23 cellular contexts compared by ENCODE assay signal in genomic region chr19:6375411-6376010, GRCh38. TPM values are rescaled to one million over a fixed set of nuclear protein-coding genes. Genes with fewer than 3 reads are reported as not detected.
DNase-seq lines count a peak whose midpoint lies in the region; ATAC-seq and TF ChIP-seq lines count a peak whose summit lies in the region.
"Had no signal": no experiment of that assay in that cellular context is flagged by ENCODE, and none has a peak within 500 bp of the region (broad histone marks: within the 10 kb centered on the region; RNA-seq: fewer than 3 reads in every experiment).

Gene PSPN (minus strand): TSS chr19:6375933. CDS start chr19:6375849, 84 bp downstream.

- H3K36me3 Mint-ChIP-seq in activated T-cell treated with anti-CD3 and anti-CD28 coated beads, Interleukin-2, amount 50 U/mL, for 24 hours (ENCODE audit: low read depth), result peaks cover 33% of the 10 kb centered on the region
- peaks cover 10% of the 10 kb centered on the region for H3K36me3 Mint-ChIP-seq in activated T-cell treated with anti-CD3 and anti-CD28 coated beads, Interleukin-2, amount 50 U/mL, for 4 hours (ENCODE audit: insufficient read depth)
- H3K36me3 Mint-ChIP-seq in brain (peaks cover 23% of the 10 kb centered on the region), nephron (ENCODE audit: low read depth) (peaks cover 26% of the 10 kb centered on the region)

- no peak for DNase-seq in activated T-cell treated with anti-CD3 and anti-CD28 coated beads, Interleukin-2, amount 50 U/mL, for 24 hours
- no peak for DNase-seq in activated T-cell treated with anti-CD3 and anti-CD28 coated beads, Interleukin-2, amount 50 U/mL, for 4 hours
- DNase-seq in NCI-H146 (lab: John Stamatoyannopoulos, UW), result no peak
- no peak for DNase-seq in NAMALWA (ENCODE audit: low spot score)
- DNase-seq in stimulated activated CD4-positive, alpha-beta T cell treated with anti-CD3 and anti-CD28 coated beads, Interleukin-15, amount 100 ng/mL, for 24 hours, result no peak
- DNase-seq: activated CD4-positive, alpha-beta T cell treated with anti-CD3 and anti-CD28 coated beads, Interleukin-2, amount 50 U/mL, for 1 hour; activated gamma-delta T cell; adrenal gland; DMS79; endodermal cell; HCEC 1CT; NCI-H1417; NCI-H2107; NCI-H510A; stimulated activated naive CD4-positive, alpha-beta T cell; T-helper 2 cell; testis had no signal

- TF ChIP-seq CTCF in brain (conservative IDR thresholded peaks at IDR 0.05) (no peak), nephron (IDR thresholded peaks at IDR 0.05; ENCODE audit: unreplicated experiment in 3 of 3) (no peak)

- peaks cover 10% of the 10 kb centered on the region for H3K4me1 Mint-ChIP-seq in activated T-cell treated with anti-CD3 and anti-CD28 coated beads, Interleukin-2, amount 50 U/mL, for 24 hours (ENCODE audit: low read depth)
- peaks cover 8% of the 10 kb centered on the region for H3K4me1 Mint-ChIP-seq in activated T-cell treated with anti-CD3 and anti-CD28 coated beads, Interleukin-2, amount 50 U/mL, for 4 hours (ENCODE audit: low read depth)
- H3K4me1 Mint-ChIP-seq in brain (peaks cover 25% of the 10 kb centered on the region), nephron (peaks cover 34% of the 10 kb centered on the region)

- no peaks in the 10 kb centered on the region for H3K27me3 Mint-ChIP-seq in activated T-cell treated with anti-CD3 and anti-CD28 coated beads, Interleukin-2, amount 50 U/mL, for 24 hours
- H3K27me3 Mint-ChIP-seq in activated T-cell treated with anti-CD3 and anti-CD28 coated beads, Interleukin-2, amount 50 U/mL, for 4 hours (ENCODE audit: low read depth), result no peaks in the 10 kb centered on the region
- H3K27me3 Mint-ChIP-seq in brain (no peaks in the 10 kb centered on the region), nephron (ENCODE audit: low read depth) (no peaks in the 10 kb centered on the region)
- H3K27me3 Mint-ChIP-seq: natural killer cell treated with Interleukin-12 subunit alpha and Interleukin-12 subunit beta and Interleukin-15 and Interleukin-18, amount 100 ng/mL, for 72 hours; progenitor cell of endocrine pancreas had no signal

- no peak within 1 kb of the TSS for H3K4me3 Mint-ChIP-seq in activated T-cell treated with anti-CD3 and anti-CD28 coated beads, Interleukin-2, amount 50 U/mL, for 24 hours
- no peak within 1 kb of the TSS for H3K4me3 Mint-ChIP-seq in activated T-cell treated with anti-CD3 and anti-CD28 coated beads, Interleukin-2, amount 50 U/mL, for 4 hours
- H3K4me3 Mint-ChIP-seq in brain, result peak within 1 kb of the TSS in 2 of 5 experiments; percentile 49 to 91
- H3K4me3 Mint-ChIP-seq in nephron, result peak within 1 kb of the TSS; percentile 35 to 63 (median 58)
- H3K4me3 Mint-ChIP-seq: endodermal cell; natural killer cell treated with Interleukin-12 subunit alpha and Interleukin-12 subunit beta and Interleukin-15 and Interleukin-18, amount 100 ng/mL, for 72 hours had no signal

- peak within 1 kb of the TSS; percentile 22 for H3K27ac Mint-ChIP-seq in activated T-cell treated with anti-CD3 and anti-CD28 coated beads, Interleukin-2, amount 50 U/mL, for 24 hours
- H3K27ac Mint-ChIP-seq in brain, result peak within 1 kb of the TSS in 4 of 5 experiments; percentile 27 to 90 (median 50)
- H3K27ac Mint-ChIP-seq in nephron, result peak within 1 kb of the TSS; percentile 90 to 92 (median 91)
- H3K27ac Mint-ChIP-seq: endodermal cell; natural killer cell treated with Interleukin-12 subunit alpha and Interleukin-12 subunit beta and Interleukin-15 and Interleukin-18, amount 100 ng/mL, for 72 hours had no signal

- H3K9me3 Mint-ChIP-seq in activated T-cell treated with anti-CD3 and anti-CD28 coated beads, Interleukin-2, amount 50 U/mL, for 24 hours, result no peaks in the 10 kb centered on the region
- no peaks in the 10 kb centered on the region for H3K9me3 Mint-ChIP-seq in activated T-cell treated with anti-CD3 and anti-CD28 coated beads, Interleukin-2, amount 50 U/mL, for 4 hours
- H3K9me3 Mint-ChIP-seq in brain (peaks cover 0 to 10% (median 4%) of the 10 kb centered on the region in 5 experiments), nephron (peaks cover 3% of the 10 kb centered on the region)
- H3K9me3 Mint-ChIP-seq: natural killer cell treated with Interleukin-12 subunit alpha and Interleukin-12 subunit beta and Interleukin-15 and Interleukin-18, amount 100 ng/mL, for 72 hours had no signal

- no peak for ATAC-seq in activated T-cell treated with anti-CD3 and anti-CD28 coated beads, Interleukin-2, amount 50 U/mL, for 4 hours
- ATAC-seq in GM19351 (IDR thresholded peaks at IDR 0.05; ENCODE audit: unreplicated experiment), result no peak
- ATAC-seq: natural killer cell treated with Interleukin-12 subunit alpha and Interleukin-12 subunit beta and Interleukin-15 and Interleukin-18, amount 100 ng/mL, for 72 hours; Panc1 had no signal

RNA-seq across cellular contexts. Expression of gene PSPN, which starts in this region (rescaled TPM):
- total RNA-seq in activated T-cell treated with anti-CD3 and anti-CD28 coated beads, Interleukin-2, amount 50 U/mL, for 4 hours, result 1 to 10 TPM; 1.4 to 1.9 (median 1.4) TPM
- 5.9 TPM for polyA plus RNA-seq in brain (ENCODE audit: insufficient read depth, low read depth, low replicate concordance)

Comparison
In these comparisons a context has a peak if more than half of its experiments do, and no peak if none do; other contexts are left out.
1. H3K27ac Mint-ChIP-seq: peak in every context shown above with its lines; median percentile 91 in nephron; 50 in brain; 22 in activated T-cell treated with anti-CD3 and anti-CD28 coated beads, Interleukin-2, amount 50 U/mL, for 24 hours.
2. H3K4me3 Mint-ChIP-seq: peak in nephron (3 of 3); none in activated T-cell treated with anti-CD3 and anti-CD28 coated beads, Interleukin-2, amount 50 U/mL, for 24 hours (single experiment) and activated T-cell treated with anti-CD3 and anti-CD28 coated beads, Interleukin-2, amount 50 U/mL, for 4 hours (single experiment).